22 cellular contexts compared by ENCODE assay signal in the genomic region with DNA sequence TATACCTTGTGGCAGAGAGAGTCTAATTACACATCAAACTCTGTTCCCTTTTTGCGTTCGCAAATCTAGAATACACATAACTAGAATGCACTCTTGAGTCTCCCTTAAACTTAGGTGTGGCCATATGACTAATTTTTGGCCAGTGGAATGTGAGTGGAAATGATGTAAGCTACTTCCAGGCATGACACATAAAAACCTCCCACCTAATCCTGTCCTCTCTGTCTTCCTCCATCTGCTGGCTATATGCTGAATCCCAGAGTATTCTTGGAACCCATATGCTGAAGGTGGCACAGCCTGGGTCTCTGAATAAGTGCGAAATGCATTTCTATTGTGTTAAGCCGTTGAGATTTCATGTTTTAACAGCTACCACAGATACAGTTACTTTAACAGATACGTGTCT.
DNase-seq lines count a peak whose midpoint lies in the region; ATAC-seq and TF ChIP-seq lines count a peak whose summit lies in the region.
"Had no signal": no experiment of that assay in that cellular context is flagged by ENCODE, and none has a peak within 500 bp of the region (broad histone marks: within the 10 kb centered on the region; RNA-seq: fewer than 3 reads in every experiment).

No MANE protein-coding gene starts in this region.

- no peaks in the 10 kb centered on the region for H3K4me1 Mint-ChIP-seq in activated T-cell treated with anti-CD3 and anti-CD28 coated beads, Interleukin-2, amount 50 U/mL, for 72 hours (ENCODE audit: low read depth)

- H3K9me3 ChIP-seq in RWPE2 (ENCODE audit: severe bottlenecking) (no peaks in the 10 kb centered on the region), osteoblast (ENCODE audit: low read depth, low read length) (no peaks in the 10 kb centered on the region), mesenchymal stem cell (ENCODE audit: control insufficient read depth, low read length) (no peaks in the 10 kb centered on the region)
- H3K9me3 ChIP-seq: MG63, mucosa of descending colon, ovary, transverse colon had no signal

- no peak overlapping the region for H2BK15ac ChIP-seq in mesenchymal stem cell (ENCODE audit: low read depth, poor library complexity, severe bottlenecking)

- no peak overlapping the region for H2BK12ac ChIP-seq in mesenchymal stem cell (ENCODE audit: low read length in 2 of 2)

- DNase-seq in HT1080 (ENCODE audit: low read depth) (peak; percentile 89), RWPE2 (ENCODE audit: low spot score) (no peak), fibroblast of mammary gland (ENCODE audit: low read depth) (peak; percentile 76), osteoblast (ENCODE audit: insufficient read length, low spot score, missing footprints) (peak; percentile 80), mesenchymal stem cell (no peak), omental fat pad (ENCODE audit: low spot score) (no peak), GM19240 (ENCODE audit: insufficient read length, low spot score) (no peak)
- no peak for DNase-seq in activated T-cell treated with anti-CD3 and anti-CD28 coated beads, Interleukin-2, amount 50 U/mL, for 72 hours
- DNase-seq: activated CD4-positive, CD25-positive, alpha-beta regulatory T cell; activated effector memory CD4-positive, alpha-beta T cell treated with anti-CD3 and anti-CD28 coated beads, Interleukin-2, amount 50 U/mL, for 16 hours; aorta; erythroblast; left colon; MG63; mucosa of descending colon; NCI-H1930; NCI-H69; ovary; transverse colon had no signal

- H3K9ac ChIP-seq in mesenchymal stem cell (ENCODE audit: low read length), result no peak overlapping the region

- no peak overlapping the region for H3K18ac ChIP-seq in mesenchymal stem cell (ENCODE audit: low read depth in 1 of 2, low read length in 2 of 2)

- H4K8ac ChIP-seq in mesenchymal stem cell (ENCODE audit: low read length), result no peak overlapping the region

- H4K91ac ChIP-seq in mesenchymal stem cell (ENCODE audit: low read length), result no peak overlapping the region

- H3K79me2 ChIP-seq in osteoblast (ENCODE audit: insufficient read depth, low read length), result no peaks in the 10 kb centered on the region
- H3K79me2 ChIP-seq: hepatocyte had no signal

- ATAC-seq in RWPE2 (ENCODE audit: low read depth) (peak; percentile 98), omental fat pad (ENCODE audit: low FRiP score) (no peak)
- no peak for ATAC-seq in activated T-cell treated with anti-CD3 and anti-CD28 coated beads, Interleukin-2, amount 50 U/mL, for 72 hours (replicated peaks in 1 of 2)
- ATAC-seq: left colon, mucosa of descending colon, Panc1 had no signal

- H4K20me1 ChIP-seq in osteoblast (ENCODE audit: insufficient read depth, low read length), result no peaks in the 10 kb centered on the region

- no peak overlapping the region for H2AK5ac ChIP-seq in mesenchymal stem cell (ENCODE audit: low read length, severe bottlenecking)

- H3K4me3 Mint-ChIP-seq in activated T-cell treated with anti-CD3 and anti-CD28 coated beads, Interleukin-2, amount 50 U/mL, for 72 hours, result no peak overlapping the region
- H3K4me3 Mint-ChIP-seq: T-helper 1 cell treated with Interleukin-12 subunit alpha and Interleukin-12 subunit beta and Interleukin-4 antibody, amounts not matched to agents 30 μg/mL and 1 μg/mL, for 36 hours had no signal

- H3K4ac ChIP-seq in mesenchymal stem cell (ENCODE audit: low read depth in 1 of 2, low read length in 2 of 2), result no peak overlapping the region

- H3K4me2 ChIP-seq in osteoblast (ENCODE audit: insufficient read depth, low read length) (no peak overlapping the region), mesenchymal stem cell (ENCODE audit: low read length, poor library complexity, severe bottlenecking) (no peak overlapping the region)
- H3K4me2 ChIP-seq: hepatocyte had no signal

- no peaks in the 10 kb centered on the region for H3K36me3 Mint-ChIP-seq in activated T-cell treated with anti-CD3 and anti-CD28 coated beads, Interleukin-2, amount 50 U/mL, for 72 hours (ENCODE audit: insufficient read depth in 2 of 2)

- TF ChIP-seq CTCF in RWPE2 (IDR thresholded peaks at IDR 0.05; ENCODE audit: poor library complexity, severe bottlenecking) (peak; percentile 43), fibroblast of mammary gland (conservative IDR thresholded peaks at IDR 0.05; ENCODE audit: control insufficient read depth, insufficient read depth, low read depth, low read length) (peak; percentile 32), osteoblast (IDR thresholded peaks at IDR 0.05; ENCODE audit: extremely low read depth, low read depth, low read length) (peak; percentile 9), omental fat pad (IDR thresholded peaks at IDR 0.05) (no peak)

- H3K4me1 ChIP-seq in RWPE2 (ENCODE audit: insufficient read depth, poor library complexity, severe bottlenecking) (peaks cover 17% of the 10 kb centered on the region), osteoblast (ENCODE audit: insufficient read depth, low read length) (no peaks in the 10 kb centered on the region), mesenchymal stem cell (ENCODE audit: control insufficient read depth, insufficient read depth, low read depth, low read length) (no peaks in the 10 kb centered on the region)
- H3K4me1 ChIP-seq: transverse colon had no signal

- H2AFZ ChIP-seq in osteoblast (ENCODE audit: low read length), result no peak overlapping the region
- no peak overlapping the region for H2AFZ ChIP-seq in mesenchymal stem cell (ENCODE audit: low read depth, low read length)
- H2AFZ ChIP-seq: hepatocyte had no signal

- H3K36me3 ChIP-seq in RWPE2 (ENCODE audit: low read depth) (no peaks in the 10 kb centered on the region), osteoblast (ENCODE audit: insufficient read depth, low read length) (no peaks in the 10 kb centered on the region), mesenchymal stem cell (ENCODE audit: control insufficient read depth in 1 of 2, insufficient read depth in 2 of 2, low read depth in 1 of 2, low read length in 2 of 2) (no peaks in the 10 kb centered on the region)
- H3K36me3 ChIP-seq: MG63, ovary, transverse colon had no signal

- no peak overlapping the region for H3K14ac ChIP-seq in mesenchymal stem cell (ENCODE audit: low read length in 2 of 2)

- peaks cover 6% of the 10 kb centered on the region for H3K27me3 Mint-ChIP-seq in activated T-cell treated with anti-CD3 and anti-CD28 coated beads, Interleukin-2, amount 50 U/mL, for 72 hours (ENCODE audit: low read depth)

- no peak overlapping the region for H3K27ac Mint-ChIP-seq in activated T-cell treated with anti-CD3 and anti-CD28 coated beads, Interleukin-2, amount 50 U/mL, for 72 hours
- H3K27ac Mint-ChIP-seq: T-helper 1 cell treated with Interleukin-12 subunit alpha and Interleukin-12 subunit beta and Interleukin-4 antibody, amounts not matched to agents 30 μg/mL and 1 μg/mL, for 36 hours had no signal

- no peak overlapping the region for H2BK120ac ChIP-seq in mesenchymal stem cell (ENCODE audit: low read depth, low read length)

- no peak overlapping the region for H3K23ac ChIP-seq in mesenchymal stem cell (ENCODE audit: low read length in 2 of 2)

- H2BK5ac ChIP-seq in mesenchymal stem cell (ENCODE audit: low read depth, low read length, poor library complexity, severe bottlenecking), result no peak overlapping the region

- H3K9me3 Mint-ChIP-seq in activated T-cell treated with anti-CD3 and anti-CD28 coated beads, Interleukin-2, amount 50 U/mL, for 72 hours, result no peaks in the 10 kb centered on the region
- H3K9me3 Mint-ChIP-seq: T-helper 1 cell treated with Interleukin-12 subunit alpha and Interleukin-12 subunit beta and Interleukin-4 antibody, amounts not matched to agents 30 μg/mL and 1 μg/mL, for 36 hours had no signal

- H3K27ac ChIP-seq in RWPE2 (ENCODE audit: poor library complexity, severe bottlenecking), result peak overlapping the region; percentile 83
- H3K27ac ChIP-seq in osteoblast (ENCODE audit: low read depth, low read length), result no peak overlapping the region
- H3K27ac ChIP-seq in mesenchymal stem cell (ENCODE audit: low read length, poor library complexity, severe bottlenecking), result no peak overlapping the region
- H3K27ac ChIP-seq: hepatocyte, ovary, transverse colon had no signal

- WGBS in mesenchymal stem cell, result 100% methylated on average over 1 of the region's 5 CpGs

- H3K79me1 ChIP-seq in mesenchymal stem cell (replicated peaks; ENCODE audit: low read length, poor library complexity, severe bottlenecking), result no peaks in the 10 kb centered on the region

- H3K27me3 ChIP-seq in RWPE2 (ENCODE audit: insufficient read depth, poor library complexity, severe bottlenecking) (no peaks in the 10 kb centered on the region), osteoblast (ENCODE audit: insufficient read depth, low read length) (peaks cover 2% of the 10 kb centered on the region), mesenchymal stem cell (ENCODE audit: control insufficient read depth in 1 of 2, insufficient read depth in 1 of 2, low read length in 2 of 2) (peaks cover 0 to 2% of the 10 kb centered on the region in 2 experiments)
- H3K27me3 ChIP-seq: hepatocyte, MG63, ovary, transverse colon had no signal

- H3K4me3 ChIP-seq in RWPE2 (ENCODE audit: severe bottlenecking) (no peak overlapping the region), fibroblast of mammary gland (ENCODE audit: control insufficient read depth, low read depth, low read length) (no peak overlapping the region), osteoblast (ENCODE audit: insufficient read depth, low read length) (no peak overlapping the region), mesenchymal stem cell (ENCODE audit: insufficient read depth in 1 of 2, low read depth in 1 of 2, low read length in 2 of 2) (no peak overlapping the region)
- H3K4me3 ChIP-seq: hepatocyte, MG63, mucosa of descending colon, ovary, transverse colon had no signal

Comparison
In these comparisons a context has a peak if more than half of its experiments do, and no peak if none do; other contexts are left out.
1. DNase-seq: peak in HT1080 (single experiment), fibroblast of mammary gland (single experiment) and osteoblast (single experiment); none in RWPE2 (single experiment), mesenchymal stem cell (single experiment), activated T-cell treated with anti-CD3 and anti-CD28 coated beads, Interleukin-2, amount 50 U/mL, for 72 hours (0 of 2), omental fat pad (single experiment) and GM19240 (single experiment).
2. CTCF ChIP-seq: peak in RWPE2 (single experiment), fibroblast of mammary gland (single experiment) and osteoblast (single experiment); none in omental fat pad (0 of 3).